9 cellular contexts compared by ENCODE assay signal in the genomic region with DNA sequence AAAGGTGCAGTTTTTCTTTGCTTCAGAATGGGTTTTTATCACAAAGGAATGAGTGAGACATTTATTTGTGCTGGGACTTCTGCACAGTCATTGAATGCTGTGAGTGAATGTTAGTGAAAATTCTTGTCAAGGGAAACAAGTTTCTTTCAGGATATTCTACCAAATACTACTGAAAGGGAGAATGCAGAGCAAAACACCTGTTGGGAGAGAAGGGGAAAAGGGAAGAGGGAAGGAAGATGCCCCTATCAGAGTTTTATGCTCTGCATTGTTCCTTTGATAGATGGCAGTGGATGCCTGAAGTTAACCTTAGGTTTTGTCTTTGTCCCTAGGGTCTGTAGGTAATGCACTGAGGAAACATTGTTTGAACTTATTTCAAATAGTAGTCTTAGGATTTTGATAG. TPM values are rescaled to one million over a fixed set of nuclear protein-coding genes. Genes with fewer than 3 reads are reported as not detected.
A peak's percentile ranks its signal among the peaks of the same experiment; 100 is the strongest.
DNase-seq lines count a peak whose midpoint lies in the region; ATAC-seq and TF ChIP-seq lines count a peak whose summit lies in the region.
"Had no signal": no experiment of that assay in that cellular context is flagged by ENCODE, and none has a peak within 500 bp of the region (broad histone marks: within the 10 kb centered on the region; RNA-seq: fewer than 3 reads in every experiment).

No MANE protein-coding gene starts in this region.

- DNase-seq in activated CD4-positive, alpha-beta T cell treated with anti-CD3 and anti-CD28 coated beads, Interleukin-2, amount 10 ng/mL, durations not matched to agents 7 days and 5 days: no peak
- no peak for DNase-seq in activated CD4-positive, alpha-beta T cell treated with anti-CD3 and anti-CD28 coated beads for 4 hours
- DNase-seq in choroid plexus epithelial cell (ENCODE audit: low read depth) (no peak), smooth muscle cell (lab: John Stamatoyannopoulos, UW; ENCODE audit: unreplicated experiment) (no peak), thyroid gland (no peak)
- DNase-seq: AML-193, heart right ventricle, NCI-H524 treated with DMSO at 0.1 percent for 48 hours had no signal

- H3K4me3 ChIP-seq in choroid plexus epithelial cell (ENCODE audit: low read depth, low read length) (peak overlapping the region; percentile 98), smooth muscle cell (peak overlapping the region; percentile 100), thyroid gland (replicated peaks in 1 of 3) (no peak overlapping the region)

- peak overlapping the region; percentile 95 for H3K27ac Mint-ChIP-seq in activated CD4-positive, alpha-beta T cell treated with anti-CD3 and anti-CD28 coated beads, Interleukin-2, amount 10 ng/mL, durations not matched to agents 7 days and 5 days

- H3K9me3 ChIP-seq in smooth muscle cell (replicated peaks; ENCODE audit: low read depth) (no peaks in the 10 kb centered on the region), thyroid gland (no peaks in the 10 kb centered on the region)
- H3K9me3 ChIP-seq: heart right ventricle had no signal

- H3K36me3 ChIP-seq in smooth muscle cell (ENCODE audit: low read depth) (no peaks in the 10 kb centered on the region), thyroid gland (no peaks in the 10 kb centered on the region)

- peak overlapping the region; percentile 95 for H3K4me2 ChIP-seq in smooth muscle cell

- peaks cover 19% of the 10 kb centered on the region for H3F3A ChIP-seq in smooth muscle cell (ENCODE audit: low read depth)

- intact Hi-C loops in thyroid gland (cut with DNase I): no loop called here

- TF ChIP-seq POLR2A in thyroid gland (IDR thresholded peaks at IDR 0.05): no peak

- H3K27me3 ChIP-seq in smooth muscle cell (ENCODE audit: low read depth): no peaks in the 10 kb centered on the region
- no peaks in the 10 kb centered on the region for H3K27me3 ChIP-seq in thyroid gland
- H3K27me3 ChIP-seq: heart right ventricle had no signal

- peak overlapping the region; percentile 93 for H3K27ac ChIP-seq in smooth muscle cell (ENCODE audit: low read depth)
- no peak overlapping the region for H3K27ac ChIP-seq in thyroid gland

- H3K4me1 ChIP-seq in smooth muscle cell (ENCODE audit: low read depth): peaks cover 27% of the 10 kb centered on the region
- H3K4me1 ChIP-seq in thyroid gland: peaks cover 32 to 39% of the 10 kb centered on the region in 2 donors

- no peaks in the 10 kb centered on the region for H3K9me3 Mint-ChIP-seq in activated CD4-positive, alpha-beta T cell treated with anti-CD3 and anti-CD28 coated beads, Interleukin-2, amount 10 ng/mL, durations not matched to agents 7 days and 5 days

- peaks cover 82% of the 10 kb centered on the region for H3K79me2 ChIP-seq in smooth muscle cell (ENCODE audit: low read depth)

- peaks cover 51% of the 10 kb centered on the region for H3K4me1 Mint-ChIP-seq in activated CD4-positive, alpha-beta T cell treated with anti-CD3 and anti-CD28 coated beads, Interleukin-2, amount 10 ng/mL, durations not matched to agents 7 days and 5 days

- no peak for ATAC-seq in GM21367 (IDR thresholded peaks at IDR 0.05; ENCODE audit: unreplicated experiment)
- ATAC-seq: heart right ventricle had no signal

- POLR2A ChIA-PET in activated CD4-positive, alpha-beta T cell treated with anti-CD3 and anti-CD28 coated beads, Interleukin-2, amount 10 ng/mL, durations not matched to agents 7 days and 5 days (lab: Charles Lee): no interaction called here

- H4K20me1 ChIP-seq in smooth muscle cell (ENCODE audit: low read depth): peaks cover 69% of the 10 kb centered on the region

- peak overlapping the region; percentile 88 for H3K4me3 Mint-ChIP-seq in activated CD4-positive, alpha-beta T cell treated with anti-CD3 and anti-CD28 coated beads, Interleukin-2, amount 10 ng/mL, durations not matched to agents 7 days and 5 days

- H3K36me3 Mint-ChIP-seq in activated CD4-positive, alpha-beta T cell treated with anti-CD3 and anti-CD28 coated beads, Interleukin-2, amount 10 ng/mL, durations not matched to agents 7 days and 5 days (ENCODE audit: low read depth): peaks cover 41% of the 10 kb centered on the region

- no peaks in the 10 kb centered on the region for H3K27me3 Mint-ChIP-seq in activated CD4-positive, alpha-beta T cell treated with anti-CD3 and anti-CD28 coated beads, Interleukin-2, amount 10 ng/mL, durations not matched to agents 7 days and 5 days

- CTCF ChIA-PET in activated CD4-positive, alpha-beta T cell treated with anti-CD3 and anti-CD28 coated beads, Interleukin-2, amount 10 ng/mL, durations not matched to agents 7 days and 5 days (lab: Charles Lee): no interaction called here

- TF ChIP-seq CTCF in choroid plexus epithelial cell (conservative IDR thresholded peaks at IDR 0.05; ENCODE audit: low read depth, low read length) (no peak), smooth muscle cell (IDR thresholded peaks at IDR 0.05; ENCODE audit: borderline replicate concordance, insufficient read depth, poor library complexity, severe bottlenecking) (no peak), thyroid gland (IDR thresholded peaks at IDR 0.05) (no peak)

- no peak overlapping the region for H2AFZ ChIP-seq in smooth muscle cell (ENCODE audit: low read depth)

- H3K9ac ChIP-seq in smooth muscle cell (ENCODE audit: low read depth): no peak overlapping the region

RNA-seq across cellular contexts. Expression of a gene that starts 3.1 kb away (rescaled TPM):
- total RNA-seq in activated CD4-positive, alpha-beta T cell treated with anti-CD3 and anti-CD28 coated beads, Interleukin-2, amount 10 ng/mL, durations not matched to agents 7 days and 5 days: 100 to 1,000 TPM; 111 to 116 TPM
- total RNA-seq in smooth muscle cell (56.6 and 61.8 TPM in 2 replicates), thyroid gland (10 to 100 TPM; 47.3 to 74.1 (median 58.0) TPM)
- polyA plus RNA-seq in smooth muscle cell: 54.4 and 68.8 TPM in 2 replicates

RNA-seq across cellular contexts. Expression of a gene that starts 13.0 kb away (rescaled TPM):
- 10 to 100 TPM; 12.8 to 15.2 TPM for total RNA-seq in activated CD4-positive, alpha-beta T cell treated with anti-CD3 and anti-CD28 coated beads, Interleukin-2, amount 10 ng/mL, durations not matched to agents 7 days and 5 days
- 2.3 and 3.4 TPM in 2 replicates for total RNA-seq in smooth muscle cell
- polyA plus RNA-seq in smooth muscle cell: 4.5 TPM in 2 replicates
- 10 to 100 TPM in 1 of 4 donors, 1 to 10 TPM in 3; 6.1 to 12.5 (median 7.1) TPM for total RNA-seq in thyroid gland

RNA-seq across cellular contexts. Expression of a gene that starts 13.1 kb away (rescaled TPM):
- total RNA-seq in activated CD4-positive, alpha-beta T cell treated with anti-CD3 and anti-CD28 coated beads, Interleukin-2, amount 10 ng/mL, durations not matched to agents 7 days and 5 days: 100 to 1,000 TPM; 125 to 127 TPM
- total RNA-seq in smooth muscle cell: 32.8 and 34.8 TPM in 2 replicates
- polyA plus RNA-seq in smooth muscle cell: 20.4 and 27.9 TPM in 2 replicates
- 10 to 100 TPM; 45.6 to 80.0 (median 64.5) TPM for total RNA-seq in thyroid gland

RNA-seq across cellular contexts. Expression of a gene that starts 43.9 kb away (rescaled TPM):
- 1 to 10 TPM; 4.8 to 5.0 TPM for total RNA-seq in activated CD4-positive, alpha-beta T cell treated with anti-CD3 and anti-CD28 coated beads, Interleukin-2, amount 10 ng/mL, durations not matched to agents 7 days and 5 days
- 2.9 and 3.1 TPM in 2 replicates for total RNA-seq in smooth muscle cell
- 9.4 and 12.2 TPM in 2 replicates for polyA plus RNA-seq in smooth muscle cell
- total RNA-seq in thyroid gland: 10 to 100 TPM; 12.3 to 28.4 (median 21.4) TPM

RNA-seq across cellular contexts. Expression of a gene that starts 53.6 kb away (rescaled TPM):
- 1 to 10 TPM; 6.8 to 8.6 TPM for total RNA-seq in activated CD4-positive, alpha-beta T cell treated with anti-CD3 and anti-CD28 coated beads, Interleukin-2, amount 10 ng/mL, durations not matched to agents 7 days and 5 days
- total RNA-seq in smooth muscle cell (1.7 and 2.9 TPM in 2 replicates), thyroid gland (1 to 10 TPM; 5.8 to 9.8 (median 7.4) TPM)
- 2.2 and 2.8 TPM in 2 replicates for polyA plus RNA-seq in smooth muscle cell

Comparison
In these comparisons a context has a peak if more than half of its experiments do, and no peak if none do; other contexts are left out.
1. H3K4me3 ChIP-seq: peak in choroid plexus epithelial cell (single experiment) and smooth muscle cell (single experiment); none in thyroid gland (0 of 3).